In the genomic region with DNA sequence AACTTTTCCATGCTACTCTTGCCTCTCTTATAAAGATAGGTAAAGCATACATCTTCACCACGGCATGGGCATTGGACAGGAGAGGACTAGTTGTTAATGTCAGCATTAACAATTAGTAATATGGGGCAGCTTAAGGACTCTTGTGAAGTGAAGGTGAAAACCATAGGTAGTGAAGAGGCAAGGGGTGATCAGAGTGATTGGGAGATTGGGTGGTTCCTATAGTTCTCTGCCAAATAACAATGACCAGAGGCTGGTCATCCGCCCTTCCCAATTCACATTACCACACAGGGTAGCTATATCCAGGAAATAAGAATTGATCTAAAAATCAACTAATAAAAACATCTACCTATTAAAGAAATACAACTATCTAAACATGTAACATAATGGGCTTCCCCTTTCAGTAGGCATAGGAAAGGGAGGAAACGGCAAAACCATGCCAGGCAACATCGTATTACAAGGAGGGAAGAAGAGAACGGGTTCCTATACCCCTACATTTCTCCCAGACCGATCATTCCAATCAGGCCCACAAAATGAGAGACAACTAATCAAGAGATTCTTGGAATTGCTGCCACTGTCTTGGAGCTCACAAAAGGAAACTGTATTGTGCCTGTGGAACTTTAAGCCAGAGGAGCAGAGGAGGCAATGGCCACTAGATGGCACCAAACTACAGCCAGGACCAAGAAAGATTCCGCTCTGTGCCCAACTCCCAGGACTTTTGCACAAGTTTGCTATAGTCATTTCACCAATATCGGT, we compare ENCODE assay signal across 8 cellular contexts.
A peak's percentile ranks its signal among the peaks of the same experiment; 100 is the strongest.
DNase-seq lines count a peak whose midpoint lies in the region; ATAC-seq, FAIRE-seq and TF ChIP-seq lines count a peak whose summit lies in the region.

No MANE protein-coding gene starts in this region.

- H3K27me3 Mint-ChIP-seq in type B pancreatic cell, result no peaks in the 10 kb centered on the region

- no peaks in the 10 kb centered on the region; the same call in 1 of the 2 replicates for H4K20me1 ChIP-seq in KMS-11 (ENCODE audit: insufficient read depth)

- H3K79me2 ChIP-seq in KMS-11 (ENCODE audit: insufficient read depth, low read depth) (no peaks in the 10 kb centered on the region), parathyroid adenoma (peaks cover 3% of the 10 kb centered on the region)

- H3K9me3 ChIP-seq in parathyroid adenoma (ENCODE audit: control insufficient read depth, low read length), result no peaks in the 10 kb centered on the region

- ATAC-seq in GM21717 (IDR thresholded peaks at IDR 0.05; ENCODE audit: unreplicated experiment), result peak; percentile 98

- peak; percentile 50 for FAIRE-seq in frontal cortex (lab: Jason Lieb, UNC)

- H3K4me2 ChIP-seq in KMS-11, result no peak overlapping the region
- H3K4me2 ChIP-seq in parathyroid adenoma (ENCODE audit: low read length), result no peak overlapping the region

- H3K9ac ChIP-seq in KMS-11 (no peak overlapping the region), parathyroid adenoma (no peak overlapping the region)

- no peak overlapping the region for H3K4me3 ChIP-seq in KMS-11 (IDR thresholded peaks at IDR 0.05; ENCODE audit: insufficient read depth, low read depth, low read length)
- H3K4me3 ChIP-seq in parathyroid adenoma (ENCODE audit: low read depth, low read length), result no peak overlapping the region

- H3K4me1 ChIP-seq in KMS-11 (ENCODE audit: low read depth, poor library complexity, severe bottlenecking) (peaks cover 18% of the 10 kb centered on the region), parathyroid adenoma (peaks cover 15% of the 10 kb centered on the region)

- no peak overlapping the region for H3K4me3 Mint-ChIP-seq in type B pancreatic cell

- TF ChIP-seq CTCF in KMS-11 (conservative IDR thresholded peaks at IDR 0.05; ENCODE audit: low read depth, low read length), result peak; percentile 92
- TF ChIP-seq CTCF in parathyroid adenoma (IDR thresholded peaks at IDR 0.05), result peak; percentile 92
- peak; percentile 94 for TF ChIP-seq CTCF in type B pancreatic cell (conservative IDR thresholded peaks at IDR 0.05)

- H3K27ac ChIP-seq in KMS-11 (no peak overlapping the region), parathyroid adenoma (no peak overlapping the region)

- H3K9me3 Mint-ChIP-seq in type B pancreatic cell, result no peaks in the 10 kb centered on the region

- H3K27ac Mint-ChIP-seq in type B pancreatic cell, result no peak overlapping the region

- no peaks in the 10 kb centered on the region for H3K27me3 ChIP-seq in KMS-11 (ENCODE audit: insufficient read depth, low read depth)
- H3K27me3 ChIP-seq in parathyroid adenoma (ENCODE audit: control insufficient read depth, insufficient read depth, low read length), result no peaks in the 10 kb centered on the region

- peaks cover 24% of the 10 kb centered on the region for H3K4me1 Mint-ChIP-seq in type B pancreatic cell (ENCODE audit: unreplicated experiment)

- no peak overlapping the region for H2AFZ ChIP-seq in KMS-11 (ENCODE audit: low read depth)
- no peak overlapping the region for H2AFZ ChIP-seq in parathyroid adenoma

- no peaks in the 10 kb centered on the region for H3K36me3 ChIP-seq in KMS-11 (ENCODE audit: insufficient read depth)
- no peaks in the 10 kb centered on the region for H3K36me3 ChIP-seq in parathyroid adenoma (ENCODE audit: control insufficient read depth, insufficient read depth, low read length)

- peak; percentile 85 for DNase-seq in ELR (ENCODE audit: low read depth)
- DNase-seq in SHP77 (lab: John Stamatoyannopoulos, UW), result peak; percentile 41 to 72
- DNase-seq in activated effector memory CD4-positive, alpha-beta T cell treated with anti-CD3 and anti-CD28 coated beads, Interleukin-2, amount 50 U/mL, for 16 hours, result peak; percentile 86
- peak; percentile 4 to 26 for DNase-seq in frontal cortex (ENCODE audit: low spot score in 2 of 2)
- DNase-seq in type B pancreatic cell (ENCODE audit: extremely low spot score, unreplicated experiment), result peak; percentile 73

- H3K36me3 Mint-ChIP-seq in type B pancreatic cell, result no peaks in the 10 kb centered on the region

Comparison
In these comparisons a context has a peak if more than half of its experiments do, and no peak if none do; other contexts are left out.
1. DNase-seq: peak in every context shown above with its lines; median percentile 86 in activated effector memory CD4-positive, alpha-beta T cell treated with anti-CD3 and anti-CD28 coated beads, Interleukin-2, amount 50 U/mL, for 16 hours; 85 in ELR; 73 in type B pancreatic cell; 56 in SHP77; 15 in frontal cortex.